9 cellular contexts compared by ENCODE assay signal in the genomic region with DNA sequence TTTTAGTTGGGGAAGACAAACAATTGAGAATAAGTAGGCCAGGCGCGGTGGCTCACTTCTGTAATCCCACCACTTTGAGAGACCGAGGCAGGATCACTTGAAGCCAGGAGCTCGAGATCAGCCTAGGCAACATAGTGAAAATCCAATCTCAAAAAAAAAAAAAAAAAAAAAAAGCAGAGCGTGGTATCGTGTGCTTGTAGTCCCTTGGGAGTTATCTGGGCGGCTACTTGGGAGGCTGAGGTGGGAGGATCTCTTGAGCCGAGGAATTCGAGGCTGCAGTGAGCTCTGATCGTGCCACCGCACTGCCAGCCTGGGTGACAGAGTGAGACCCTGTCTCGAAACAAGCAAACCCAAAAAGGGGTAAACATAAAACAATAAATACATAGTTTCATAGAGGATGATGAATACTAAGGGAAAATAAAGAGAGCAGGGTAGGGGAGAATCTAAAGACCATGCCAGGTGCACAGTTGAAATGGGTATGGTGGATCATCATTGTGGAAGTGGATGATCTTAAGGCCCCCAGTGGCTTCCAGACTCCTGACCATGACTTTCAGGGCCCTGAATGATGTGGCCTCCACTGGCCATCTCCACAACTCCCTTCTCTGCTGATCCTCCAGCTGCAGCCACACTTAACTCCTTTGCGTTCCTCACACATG. TPM values are rescaled to one million over a fixed set of nuclear protein-coding genes. Genes with fewer than 3 reads are reported as not detected.
DNase-seq lines count a peak whose midpoint lies in the region; ATAC-seq and TF ChIP-seq lines count a peak whose summit lies in the region.
"Had no signal": no experiment of that assay in that cellular context is flagged by ENCODE, and none has a peak within 500 bp of the region (broad histone marks: within the 10 kb centered on the region; RNA-seq: fewer than 3 reads in every experiment).

No MANE protein-coding gene starts in this region.

- H2AFZ ChIP-seq in neuron (ENCODE audit: low read depth, low read length), result no peak overlapping the region

- no peaks in the 10 kb centered on the region for H3K27me3 Mint-ChIP-seq in CD8-positive, alpha-beta T cell (ENCODE audit: low read depth)

- peak overlapping the region; percentile 81 for H3K27ac Mint-ChIP-seq in CD8-positive, alpha-beta T cell

- no peaks in the 10 kb centered on the region for H3K9me3 Mint-ChIP-seq in CD8-positive, alpha-beta T cell

- H3K27ac ChIP-seq in CD8-positive, alpha-beta T cell (ENCODE audit: low read depth, low read length), result peak overlapping the region; percentile 70
- peak overlapping the region; percentile 75 for H3K27ac ChIP-seq in effector memory CD4-positive, alpha-beta T cell (ENCODE audit: insufficient read depth, low read length, poor library complexity, severe bottlenecking)

- CTCF ChIA-PET in CD8-positive, alpha-beta T cell (lab: Charles Lee), result no interaction called here

- H3K27me3 ChIP-seq in CD8-positive, alpha-beta T cell (ENCODE audit: insufficient read depth, low read length), result no peaks in the 10 kb centered on the region
- H3K27me3 ChIP-seq in effector memory CD4-positive, alpha-beta T cell (replicated peaks; ENCODE audit: control insufficient read depth, insufficient read depth, low read length, poor library complexity, severe bottlenecking), result no peaks in the 10 kb centered on the region
- no peaks in the 10 kb centered on the region for H3K27me3 ChIP-seq in neuron (ENCODE audit: insufficient read depth, low read length)

- peaks cover 46% of the 10 kb centered on the region for H3K4me1 ChIP-seq in CD8-positive, alpha-beta T cell (ENCODE audit: insufficient read depth, low read length)
- peaks cover 28% of the 10 kb centered on the region for H3K4me1 ChIP-seq in effector memory CD4-positive, alpha-beta T cell (ENCODE audit: control insufficient read depth, insufficient read depth, low read length, poor library complexity, severe bottlenecking)
- peaks cover 30% of the 10 kb centered on the region for H3K4me1 ChIP-seq in neuron (ENCODE audit: insufficient read depth, low read length)

- no peak for ATAC-seq in CD8-positive, alpha-beta T cell
- no peak for ATAC-seq in HG03378 (IDR thresholded peaks at IDR 0.05; ENCODE audit: unreplicated experiment)
- no peak for ATAC-seq in HG02870 (IDR thresholded peaks at IDR 0.05; ENCODE audit: unreplicated experiment)

- DNase-seq in CD8-positive, alpha-beta T cell, result no peak
- DNase-seq in NCI-H2171 treated with DMSO at 0.1 percent for 48 hours (lab: John Stamatoyannopoulos, UW), result peak; percentile 51
- no peak for DNase-seq in effector memory CD4-positive, alpha-beta T cell
- no peak for DNase-seq in stimulated activated naive CD4-positive, alpha-beta T cell treated with Interleukin-2 at 50 U/mL for 16 hours (lab: John Stamatoyannopoulos, UW)
- no peak for DNase-seq in NCI-H187 (lab: John Stamatoyannopoulos, UW)
- DNase-seq: T1000 had no signal

- H3K36me3 Mint-ChIP-seq in CD8-positive, alpha-beta T cell, result peaks cover 40% of the 10 kb centered on the region

- no peak for TF ChIP-seq CTCF in CD8-positive, alpha-beta T cell (IDR thresholded peaks at IDR 0.05)

- H3K4me3 ChIP-seq in CD8-positive, alpha-beta T cell (ENCODE audit: low read depth, low read length), result peak overlapping the region; percentile 84
- H3K4me3 ChIP-seq in effector memory CD4-positive, alpha-beta T cell (ENCODE audit: insufficient read depth, low read depth, low read length, poor library complexity, severe bottlenecking), result peak overlapping the region; percentile 90
- peak overlapping the region; percentile 100 for H3K4me3 ChIP-seq in neuron (ENCODE audit: low read length)

- intact Hi-C loops in CD8-positive, alpha-beta T cell (cut with DNase I, micrococcal nuclease), result loop anchor here (2.0 to 5.0 kb wide), 4 partner anchors 40 to 1604 kb away; a partner anchor contains a TSS

- no peaks in the 10 kb centered on the region for H3K9me3 ChIP-seq in CD8-positive, alpha-beta T cell (ENCODE audit: low read length)
- no peaks in the 10 kb centered on the region for H3K9me3 ChIP-seq in effector memory CD4-positive, alpha-beta T cell (ENCODE audit: control insufficient read depth, low read length)
- no peaks in the 10 kb centered on the region for H3K9me3 ChIP-seq in neuron (ENCODE audit: low read length)

- POLR2A ChIA-PET in CD8-positive, alpha-beta T cell (lab: Charles Lee), result interaction anchor here (0.7 kb wide), 1 partner anchor 99 kb away, joined by 3 read pairs; no protein-coding TSS in a partner anchor

- H3K4me1 Mint-ChIP-seq in CD8-positive, alpha-beta T cell (ENCODE audit: low read depth), result peaks cover 75% of the 10 kb centered on the region

- H3K36me3 ChIP-seq in CD8-positive, alpha-beta T cell (ENCODE audit: insufficient read depth, low read length), result peaks cover 4% of the 10 kb centered on the region
- peaks cover 9% of the 10 kb centered on the region for H3K36me3 ChIP-seq in effector memory CD4-positive, alpha-beta T cell (ENCODE audit: control insufficient read depth, insufficient read depth, low read length)
- H3K36me3 ChIP-seq in neuron (ENCODE audit: insufficient read depth, low read length), result peaks cover 42% of the 10 kb centered on the region

- peak overlapping the region; percentile 89 for H3K4me3 Mint-ChIP-seq in CD8-positive, alpha-beta T cell

RNA-seq across cellular contexts. Expression of a gene that starts 0.9 kb away (rescaled TPM):
- 1 to 10 TPM; 5.1 to 6.3 TPM for total RNA-seq in CD8-positive, alpha-beta T cell

RNA-seq across cellular contexts. Expression of a gene that starts 1.1 kb away (rescaled TPM):
- 10 to 100 TPM; 15.8 to 16.9 TPM for total RNA-seq in CD8-positive, alpha-beta T cell
